ENCODE assay signal across 12 cellular contexts in genomic region chr1:83849191-83850061, GRCh38.
DNase-seq lines count a peak whose midpoint lies in the region; ATAC-seq, FAIRE-seq and TF ChIP-seq lines count a peak whose summit lies in the region.
"Had no signal": no experiment of that assay in that cellular context is flagged by ENCODE, and none has a peak within 500 bp of the region (broad histone marks: within the 10 kb centered on the region; RNA-seq: fewer than 3 reads in every experiment).

No MANE protein-coding gene starts in this region.

- H3K27ac Mint-ChIP-seq in GM23338, result no peak overlapping the region

- no peaks in the 10 kb centered on the region for H3K4me1 ChIP-seq in GM23338 (ENCODE audit: insufficient read depth)
- H3K4me1 ChIP-seq: SJCRH30 had no signal

- peak overlapping the region; percentile 53; the same call in 1 of the 2 replicates for H2AFZ ChIP-seq in GM23338

- H3K4me3 ChIP-seq in GM23338, result no peak overlapping the region
- H3K4me3 ChIP-seq: SJCRH30 had no signal

- no peaks in the 10 kb centered on the region for H3K27me3 ChIP-seq in GM23338 (ENCODE audit: insufficient read depth)
- H3K27me3 ChIP-seq: SJCRH30 had no signal

- H3K9me3 Mint-ChIP-seq in GM23338, result no peaks in the 10 kb centered on the region

- H3K4me2 ChIP-seq in GM23338, result no peak overlapping the region

- no peak overlapping the region for H3K27ac ChIP-seq in GM23338 (ENCODE audit: low read depth)
- H3K27ac ChIP-seq: SJCRH30 had no signal

- no peaks in the 10 kb centered on the region for H3F3A ChIP-seq in GM23338 (replicated peaks; ENCODE audit: low read depth)

- peak; percentile 60 for DNase-seq in NCI-H510A treated with DMSO at 0.1 percent for 48 hours (lab: John Stamatoyannopoulos, UW)
- DNase-seq in NCI-H510A (lab: John Stamatoyannopoulos, UW), result no peak
- DNase-seq in GM23338 (ENCODE audit: low spot score), result no peak
- DNase-seq in NCI-H524 (lab: John Stamatoyannopoulos, UW), result peak; percentile 31 to 67
- DNase-seq in kidney tubule cell (ENCODE audit: low spot score), result peak; percentile 13
- no peak for DNase-seq in MV-4-11 (lab: John Stamatoyannopoulos, UW)
- DNase-seq in Kasumi-1 (lab: John Stamatoyannopoulos, UW), result no peak
- DNase-seq in HTR-8/SVneo (ENCODE audit: insufficient read length, low spot score), result no peak
- DNase-seq: amniotic stem cell, GDM1, NCI-H1417 treated with DMSO at 0.1 percent for 48 hours, SJCRH30 had no signal

- H3K79me2 ChIP-seq in GM23338 (replicated peaks; ENCODE audit: insufficient read depth), result no peaks in the 10 kb centered on the region

- H3K9me2 ChIP-seq in GM23338 (ENCODE audit: insufficient read depth), result no peaks in the 10 kb centered on the region; the same call in 1 of the 2 replicates

- FAIRE-seq in HTR-8/SVneo (lab: Jason Lieb, UNC), result no peak

- no peaks in the 10 kb centered on the region for H4K20me1 ChIP-seq in GM23338 (replicated peaks; ENCODE audit: insufficient read depth)

- no peak overlapping the region for H3K4me3 Mint-ChIP-seq in GM23338

- H3K36me3 ChIP-seq in GM23338 (ENCODE audit: insufficient read depth), result no peaks in the 10 kb centered on the region
- H3K36me3 ChIP-seq: SJCRH30 had no signal

- H3K36me3 Mint-ChIP-seq in GM23338 (ENCODE audit: low read depth), result no peaks in the 10 kb centered on the region

- H3K4me1 Mint-ChIP-seq in GM23338, result no peaks in the 10 kb centered on the region

- no peak for ATAC-seq in GM23338

- H3K27me3 Mint-ChIP-seq in GM23338 (ENCODE audit: insufficient read depth, low read depth, poor library complexity), result peaks cover 3% of the 10 kb centered on the region

- peak in 1 of 2 experiments; percentile 14; a peak in 2 of 4 replicates for TF ChIP-seq CTCF in GM23338 (conservative IDR thresholded peaks at IDR 0.05; ENCODE audit: low read depth in 2 of 2)

TF ChIP-seq in GM23338, 12 proteins besides CTCF, POLR2A, EP300 and RAD21:
- TF ChIP-seq JUNB (IDR thresholded peaks at IDR 0.05; ENCODE audit: unreplicated experiment) (no peak), EZH2phosphoT487 (IDR thresholded peaks at IDR 0.05; ENCODE audit: unreplicated experiment) (no peak), ZNF114 (CRISPR knock-in tag; IDR thresholded peaks at IDR 0.05) (no peak), ETS1 (IDR thresholded peaks at IDR 0.05) (no peak), STAT1 (IDR thresholded peaks at IDR 0.05; ENCODE audit: unreplicated experiment) (no peak), EZH2 (IDR thresholded peaks at IDR 0.05; ENCODE audit: low read depth, unreplicated experiment) (no peak), ZNF462 (CRISPR knock-in tag; IDR thresholded peaks at IDR 0.05) (no peak), CREB1 (CRISPR knock-in tag; IDR thresholded peaks at IDR 0.05; ENCODE audit: low read depth) (no peak)
TF ChIP-seq in GM23338: peak in this region for 0.

Comparison
In these comparisons a context has a peak if more than half of its experiments do, and no peak if none do; other contexts are left out.
1. DNase-seq: peak in NCI-H510A treated with DMSO at 0.1 percent for 48 hours (single experiment), NCI-H524 (2 of 2) and kidney tubule cell (single experiment); none in NCI-H510A (single experiment), GM23338 (single experiment), MV-4-11 (single experiment), Kasumi-1 (0 of 2) and HTR-8/SVneo (single experiment).